ENCODE assay signal across 2 cellular contexts in the genomic region with DNA sequence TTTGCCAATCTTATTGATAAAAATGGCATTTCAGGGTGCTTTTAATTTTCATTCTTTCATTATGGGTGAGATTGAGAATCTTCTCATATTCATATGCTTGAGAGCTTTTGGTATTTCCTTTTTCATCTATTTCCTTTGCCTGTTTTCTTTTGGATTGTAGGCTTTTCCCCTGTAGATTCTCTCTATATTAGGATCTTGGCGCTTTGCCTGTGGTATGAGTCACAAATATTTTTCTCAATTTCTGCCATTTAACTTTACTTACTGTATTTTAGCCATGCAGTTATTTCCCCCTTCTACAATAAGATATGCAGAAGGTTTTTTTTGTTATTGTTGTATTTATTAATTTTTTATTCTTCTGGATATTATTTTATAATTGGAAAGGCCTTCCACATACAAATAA.
TF ChIP-seq lines count a peak whose summit lies in the region.

No MANE protein-coding gene starts in this region.

TF ChIP-seq in endothelial cell of umbilical vein, 7 proteins besides CTCF, POLR2A, EP300 and RAD21:
- TF ChIP-seq, protein P1, sequence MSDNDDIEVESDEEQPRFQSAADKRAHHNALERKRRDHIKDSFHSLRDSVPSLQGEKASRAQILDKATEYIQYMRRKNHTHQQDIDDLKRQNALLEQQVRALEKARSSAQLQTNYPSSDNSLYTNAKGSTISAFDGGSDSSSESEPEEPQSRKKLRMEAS (IDR thresholded peaks at IDR 0.05; ENCODE audit: insufficient read depth, insufficient read length): no peak
- TF ChIP-seq FOS (IDR thresholded peaks at IDR 0.05; ENCODE audit: borderline replicate concordance, insufficient read depth, low read length): peak; percentile 89
- peak; percentile 22 for TF ChIP-seq POLR2AphosphoS5 (IDR thresholded peaks at IDR 0.05; ENCODE audit: insufficient read depth, low read depth, low read length)
- peak; percentile 79 for TF ChIP-seq JUN (IDR thresholded peaks at IDR 0.05; ENCODE audit: borderline replicate concordance, insufficient read depth, insufficient read length, low read depth)

TF ChIP-seq in GM23338, 12 proteins besides CTCF, POLR2A, EP300 and RAD21:
- TF ChIP-seq JUNB (IDR thresholded peaks at IDR 0.05; ENCODE audit: unreplicated experiment): no peak
- TF ChIP-seq, protein P2, sequence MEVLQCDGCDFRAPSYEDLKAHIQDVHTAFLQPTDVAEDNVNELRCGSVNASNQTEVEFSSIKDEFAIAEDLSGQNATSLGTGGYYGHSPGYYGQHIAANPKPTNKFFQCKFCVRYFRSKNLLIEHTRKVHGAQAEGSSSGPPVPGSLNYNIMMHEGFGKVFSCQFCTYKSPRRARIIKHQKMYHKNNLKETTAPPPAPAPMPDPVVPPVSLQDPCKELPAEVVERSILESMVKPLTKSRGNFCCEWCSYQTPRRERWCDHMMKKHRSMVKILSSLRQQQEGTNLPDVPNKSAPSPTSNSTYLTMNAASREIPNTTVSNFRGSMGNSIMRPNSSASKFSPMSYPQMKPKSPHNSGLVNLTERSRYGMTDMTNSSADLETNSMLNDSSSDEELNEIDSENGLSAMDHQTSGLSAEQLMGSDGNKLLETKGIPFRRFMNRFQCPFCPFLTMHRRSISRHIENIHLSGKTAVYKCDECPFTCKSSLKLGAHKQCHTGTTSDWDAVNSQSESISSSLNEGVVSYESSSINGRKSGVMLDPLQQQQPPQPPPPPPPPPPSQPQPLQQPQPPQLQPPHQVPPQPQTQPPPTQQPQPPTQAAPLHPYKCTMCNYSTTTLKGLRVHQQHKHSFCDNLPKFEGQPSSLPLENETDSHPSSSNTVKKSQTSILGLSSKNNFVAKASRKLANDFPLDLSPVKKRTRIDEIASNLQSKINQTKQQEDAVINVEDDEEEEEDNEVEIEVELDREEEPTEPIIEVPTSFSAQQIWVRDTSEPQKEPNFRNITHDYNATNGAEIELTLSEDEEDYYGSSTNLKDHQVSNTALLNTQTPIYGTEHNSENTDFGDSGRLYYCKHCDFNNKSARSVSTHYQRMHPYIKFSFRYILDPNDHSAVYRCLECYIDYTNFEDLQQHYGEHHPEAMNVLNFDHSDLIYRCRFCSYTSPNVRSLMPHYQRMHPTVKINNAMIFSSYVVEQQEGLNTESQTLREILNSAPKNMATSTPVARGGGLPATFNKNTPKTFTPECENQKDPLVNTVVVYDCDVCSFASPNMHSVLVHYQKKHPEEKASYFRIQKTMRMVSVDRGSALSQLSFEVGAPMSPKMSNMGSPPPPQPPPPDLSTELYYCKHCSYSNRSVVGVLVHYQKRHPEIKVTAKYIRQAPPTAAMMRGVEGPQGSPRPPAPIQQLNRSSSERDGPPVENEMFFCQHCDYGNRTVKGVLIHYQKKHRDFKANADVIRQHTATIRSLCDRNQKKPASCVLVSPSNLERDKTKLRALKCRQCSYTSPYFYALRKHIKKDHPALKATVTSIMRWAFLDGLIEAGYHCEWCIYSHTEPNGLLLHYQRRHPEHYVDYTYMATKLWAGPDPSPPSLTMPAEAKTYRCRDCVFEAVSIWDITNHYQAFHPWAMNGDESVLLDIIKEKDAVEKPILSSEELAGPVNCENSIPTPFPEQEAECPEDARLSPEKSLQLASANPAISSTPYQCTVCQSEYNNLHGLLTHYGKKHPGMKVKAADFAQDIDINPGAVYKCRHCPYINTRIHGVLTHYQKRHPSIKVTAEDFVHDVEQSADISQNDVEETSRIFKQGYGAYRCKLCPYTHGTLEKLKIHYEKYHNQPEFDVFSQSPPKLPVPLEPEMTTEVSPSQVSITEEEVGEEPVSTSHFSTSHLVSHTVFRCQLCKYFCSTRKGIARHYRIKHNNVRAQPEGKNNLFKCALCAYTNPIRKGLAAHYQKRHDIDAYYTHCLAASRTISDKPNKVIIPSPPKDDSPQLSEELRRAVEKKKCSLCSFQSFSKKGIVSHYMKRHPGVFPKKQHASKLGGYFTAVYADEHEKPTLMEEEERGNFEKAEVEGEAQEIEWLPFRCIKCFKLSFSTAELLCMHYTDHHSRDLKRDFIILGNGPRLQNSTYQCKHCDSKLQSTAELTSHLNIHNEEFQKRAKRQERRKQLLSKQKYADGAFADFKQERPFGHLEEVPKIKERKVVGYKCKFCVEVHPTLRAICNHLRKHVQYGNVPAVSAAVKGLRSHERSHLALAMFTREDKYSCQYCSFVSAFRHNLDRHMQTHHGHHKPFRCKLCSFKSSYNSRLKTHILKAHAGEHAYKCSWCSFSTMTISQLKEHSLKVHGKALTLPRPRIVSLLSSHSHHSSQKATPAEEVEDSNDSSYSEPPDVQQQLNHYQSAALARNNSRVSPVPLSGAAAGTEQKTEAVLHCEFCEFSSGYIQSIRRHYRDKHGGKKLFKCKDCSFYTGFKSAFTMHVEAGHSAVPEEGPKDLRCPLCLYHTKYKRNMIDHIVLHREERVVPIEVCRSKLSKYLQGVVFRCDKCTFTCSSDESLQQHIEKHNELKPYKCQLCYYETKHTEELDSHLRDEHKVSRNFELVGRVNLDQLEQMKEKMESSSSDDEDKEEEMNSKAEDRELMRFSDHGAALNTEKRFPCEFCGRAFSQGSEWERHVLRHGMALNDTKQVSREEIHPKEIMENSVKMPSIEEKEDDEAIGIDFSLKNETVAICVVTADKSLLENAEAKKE (CRISPR knock-in tag; IDR thresholded peaks at IDR 0.05): no peak
- no peak for TF ChIP-seq CREB1 (CRISPR knock-in tag; IDR thresholded peaks at IDR 0.05; ENCODE audit: low read depth)
- TF ChIP-seq, protein P3, sequence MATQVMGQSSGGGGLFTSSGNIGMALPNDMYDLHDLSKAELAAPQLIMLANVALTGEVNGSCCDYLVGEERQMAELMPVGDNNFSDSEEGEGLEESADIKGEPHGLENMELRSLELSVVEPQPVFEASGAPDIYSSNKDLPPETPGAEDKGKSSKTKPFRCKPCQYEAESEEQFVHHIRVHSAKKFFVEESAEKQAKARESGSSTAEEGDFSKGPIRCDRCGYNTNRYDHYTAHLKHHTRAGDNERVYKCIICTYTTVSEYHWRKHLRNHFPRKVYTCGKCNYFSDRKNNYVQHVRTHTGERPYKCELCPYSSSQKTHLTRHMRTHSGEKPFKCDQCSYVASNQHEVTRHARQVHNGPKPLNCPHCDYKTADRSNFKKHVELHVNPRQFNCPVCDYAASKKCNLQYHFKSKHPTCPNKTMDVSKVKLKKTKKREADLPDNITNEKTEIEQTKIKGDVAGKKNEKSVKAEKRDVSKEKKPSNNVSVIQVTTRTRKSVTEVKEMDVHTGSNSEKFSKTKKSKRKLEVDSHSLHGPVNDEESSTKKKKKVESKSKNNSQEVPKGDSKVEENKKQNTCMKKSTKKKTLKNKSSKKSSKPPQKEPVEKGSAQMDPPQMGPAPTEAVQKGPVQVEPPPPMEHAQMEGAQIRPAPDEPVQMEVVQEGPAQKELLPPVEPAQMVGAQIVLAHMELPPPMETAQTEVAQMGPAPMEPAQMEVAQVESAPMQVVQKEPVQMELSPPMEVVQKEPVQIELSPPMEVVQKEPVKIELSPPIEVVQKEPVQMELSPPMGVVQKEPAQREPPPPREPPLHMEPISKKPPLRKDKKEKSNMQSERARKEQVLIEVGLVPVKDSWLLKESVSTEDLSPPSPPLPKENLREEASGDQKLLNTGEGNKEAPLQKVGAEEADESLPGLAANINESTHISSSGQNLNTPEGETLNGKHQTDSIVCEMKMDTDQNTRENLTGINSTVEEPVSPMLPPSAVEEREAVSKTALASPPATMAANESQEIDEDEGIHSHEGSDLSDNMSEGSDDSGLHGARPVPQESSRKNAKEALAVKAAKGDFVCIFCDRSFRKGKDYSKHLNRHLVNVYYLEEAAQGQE (IDR thresholded peaks at IDR 0.05; ENCODE audit: unreplicated experiment): no peak
- no peak for TF ChIP-seq STAT1 (IDR thresholded peaks at IDR 0.05; ENCODE audit: unreplicated experiment)
- TF ChIP-seq ZNF331 (CRISPR knock-in tag; IDR thresholded peaks at IDR 0.05; ENCODE audit: low read depth): no peak
- no peak for TF ChIP-seq ZNF114 (CRISPR knock-in tag; IDR thresholded peaks at IDR 0.05)
- TF ChIP-seq NANOG (IDR thresholded peaks at IDR 0.05; ENCODE audit: borderline replicate concordance): no peak
- TF ChIP-seq POLR2AphosphoS5 (IDR thresholded peaks at IDR 0.05; ENCODE audit: low read depth): no peak
- no peak for TF ChIP-seq EZH2 (IDR thresholded peaks at IDR 0.05; ENCODE audit: low read depth, unreplicated experiment)
- TF ChIP-seq, protein P4, sequence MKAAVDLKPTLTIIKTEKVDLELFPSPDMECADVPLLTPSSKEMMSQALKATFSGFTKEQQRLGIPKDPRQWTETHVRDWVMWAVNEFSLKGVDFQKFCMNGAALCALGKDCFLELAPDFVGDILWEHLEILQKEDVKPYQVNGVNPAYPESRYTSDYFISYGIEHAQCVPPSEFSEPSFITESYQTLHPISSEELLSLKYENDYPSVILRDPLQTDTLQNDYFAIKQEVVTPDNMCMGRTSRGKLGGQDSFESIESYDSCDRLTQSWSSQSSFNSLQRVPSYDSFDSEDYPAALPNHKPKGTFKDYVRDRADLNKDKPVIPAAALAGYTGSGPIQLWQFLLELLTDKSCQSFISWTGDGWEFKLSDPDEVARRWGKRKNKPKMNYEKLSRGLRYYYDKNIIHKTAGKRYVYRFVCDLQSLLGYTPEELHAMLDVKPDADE (IDR thresholded peaks at IDR 0.05): no peak
- TF ChIP-seq EZH2phosphoT487 (IDR thresholded peaks at IDR 0.05; ENCODE audit: unreplicated experiment): no peak
